In genomic region chr19:34831714-34832113, GRCh38 we compare ENCODE assay signal across 28 cellular contexts.
"Had no signal": no experiment of that assay in that cellular context is flagged by ENCODE, and none has a peak within 500 bp of the region (broad histone marks: within the 10 kb centered on the region; RNA-seq: fewer than 3 reads in every experiment).

No MANE protein-coding gene starts in this region.

- DNase-seq: stimulated activated CD4-positive, alpha-beta T cell treated with anti-CD3 and anti-CD28 coated beads, Interleukin-2, amount 100 ng/mL, for 48 hours; stimulated activated CD4-positive, alpha-beta T cell treated with anti-CD3 and anti-CD28 coated beads, Interleukin-4, amount 100 ng/mL, for 1 hour; stimulated activated CD4-positive, alpha-beta T cell treated with anti-CD3 and anti-CD28 coated beads, Interleukin-4, amount 100 ng/mL, for 24 hours; stimulated activated CD4-positive, alpha-beta T cell treated with anti-CD3 and anti-CD28 coated beads, Interleukin-4, amount 100 ng/mL, for 4 hours; stimulated activated CD8-positive, alpha-beta memory T cell treated with anti-CD3 and anti-CD28 coated beads, Interleukin-4, amount 100 ng/mL, for 48 hours; stimulated activated naive B cell treated with anti-CD40 and anti-IgM and Interleukin-4, amounts not matched to agents 10 μg/mL and 1 μg/mL and 100 μg/mL, for 72 hours; stimulated activated naive CD4-positive, alpha-beta T cell; stimulated activated naive CD4-positive, alpha-beta T cell treated with Interleukin-2 at 50 U/mL for 16 hours; stimulated activated naive CD8-positive, alpha-beta T cell treated with anti-CD3 and anti-CD28 coated beads, Interleukin-15, amount 100 ng/mL, for 72 hours; stimulated activated naive CD8-positive, alpha-beta T cell treated with anti-CD3 and anti-CD28 coated beads, Interleukin-15, Interleukin-2, amounts not matched to agents 100 U/mL and 50 U/mL, for 24 hours; stomach; substantia nigra; testis; thyroid gland; tibial artery; transverse colon; trophoblast cell; upper lobe of right lung; uterus had no signal

- H3K36me3 Mint-ChIP-seq: stimulated activated effector memory CD8-positive, alpha-beta T cell treated with anti-CD3 and anti-CD28 coated beads, Interleukin-12 subunit alpha, Interleukin-12 subunit beta, amount 100 ng/mL, for 72 hours; stimulated activated memory B cell treated with anti-CD40 and anti-IgM and Interleukin-4, amounts not matched to agents 10 μg/mL and 1 μg/mL and 100 μg/mL, for 72 hours; stimulated activated naive B cell treated with anti-CD40 and anti-IgM and Interleukin-4, amounts not matched to agents 10 μg/mL and 1 μg/mL and 100 μg/mL, for 72 hours; type B pancreatic cell had no signal

- H3K4me1 ChIP-seq: stomach, suprapubic skin, testis, thyroid gland, tibial artery, tibial nerve, transverse colon, upper lobe of left lung, upper lobe of right lung, uterus, vagina had no signal

- H3K9me3 Mint-ChIP-seq: stimulated activated effector memory CD8-positive, alpha-beta T cell treated with anti-CD3 and anti-CD28 coated beads, Interleukin-12 subunit alpha, Interleukin-12 subunit beta, amount 100 ng/mL, for 72 hours; stimulated activated memory B cell treated with anti-CD40 and anti-IgM and Interleukin-4, amounts not matched to agents 10 μg/mL and 1 μg/mL and 100 μg/mL, for 72 hours; stimulated activated naive B cell treated with anti-CD40 and anti-IgM and Interleukin-4, amounts not matched to agents 10 μg/mL and 1 μg/mL and 100 μg/mL, for 72 hours; stimulated activated naive CD8-positive, alpha-beta T cell treated with anti-CD3 and anti-CD28 coated beads, Interleukin-15, amount 100 ng/mL, for 72 hours; stimulated activated naive CD8-positive, alpha-beta T cell treated with anti-CD3 and anti-CD28 coated beads, Interleukin-15, Interleukin-2, amounts not matched to agents 100 ng/mL and 50 ng/mL, for 24 hours; type B pancreatic cell had no signal

- H3K27ac Mint-ChIP-seq: stimulated activated effector memory CD8-positive, alpha-beta T cell treated with anti-CD3 and anti-CD28 coated beads, Interleukin-12 subunit alpha, Interleukin-12 subunit beta, amount 100 ng/mL, for 72 hours; stimulated activated memory B cell treated with anti-CD40 and anti-IgM and Interleukin-4, amounts not matched to agents 10 μg/mL and 1 μg/mL and 100 μg/mL, for 72 hours; stimulated activated naive B cell treated with anti-CD40 and anti-IgM and Interleukin-4, amounts not matched to agents 10 μg/mL and 1 μg/mL and 100 μg/mL, for 72 hours; stimulated activated naive CD8-positive, alpha-beta T cell treated with anti-CD3 and anti-CD28 coated beads, Interleukin-15, amount 100 ng/mL, for 72 hours; stimulated activated naive CD8-positive, alpha-beta T cell treated with anti-CD3 and anti-CD28 coated beads, Interleukin-15, Interleukin-2, amounts not matched to agents 100 ng/mL and 50 ng/mL, for 24 hours; type B pancreatic cell had no signal

- H3K4me3 Mint-ChIP-seq: stimulated activated effector memory CD8-positive, alpha-beta T cell treated with anti-CD3 and anti-CD28 coated beads, Interleukin-12 subunit alpha, Interleukin-12 subunit beta, amount 100 ng/mL, for 72 hours; stimulated activated memory B cell treated with anti-CD40 and anti-IgM and Interleukin-4, amounts not matched to agents 10 μg/mL and 1 μg/mL and 100 μg/mL, for 72 hours; stimulated activated naive B cell treated with anti-CD40 and anti-IgM and Interleukin-4, amounts not matched to agents 10 μg/mL and 1 μg/mL and 100 μg/mL, for 72 hours; stimulated activated naive CD8-positive, alpha-beta T cell treated with anti-CD3 and anti-CD28 coated beads, Interleukin-15, amount 100 ng/mL, for 72 hours; stimulated activated naive CD8-positive, alpha-beta T cell treated with anti-CD3 and anti-CD28 coated beads, Interleukin-15, Interleukin-2, amounts not matched to agents 100 ng/mL and 50 ng/mL, for 24 hours; type B pancreatic cell had no signal

- H3K27ac ChIP-seq: stomach, suprapubic skin, testis, thoracic aorta, thyroid gland, tibial artery, tibial nerve, transverse colon, upper lobe of left lung, upper lobe of right lung, uterus, vagina had no signal

- H3K9me3 ChIP-seq: stomach, suprapubic skin, testis, thoracic aorta, thyroid gland, tibial artery, tibial nerve, transverse colon, upper lobe of left lung, upper lobe of right lung, uterus, vagina had no signal

- H3K4me1 Mint-ChIP-seq: stimulated activated effector memory CD8-positive, alpha-beta T cell treated with anti-CD3 and anti-CD28 coated beads, Interleukin-12 subunit alpha, Interleukin-12 subunit beta, amount 100 ng/mL, for 72 hours; stimulated activated memory B cell treated with anti-CD40 and anti-IgM and Interleukin-4, amounts not matched to agents 10 μg/mL and 1 μg/mL and 100 μg/mL, for 72 hours; stimulated activated naive B cell treated with anti-CD40 and anti-IgM and Interleukin-4, amounts not matched to agents 10 μg/mL and 1 μg/mL and 100 μg/mL, for 72 hours; stimulated activated naive CD8-positive, alpha-beta T cell treated with anti-CD3 and anti-CD28 coated beads, Interleukin-15, amount 100 ng/mL, for 72 hours had no signal

- H3K27me3 ChIP-seq: stomach, suprapubic skin, testis, thyroid gland, tibial artery, tibial nerve, transverse colon, upper lobe of left lung, upper lobe of right lung, uterus, vagina had no signal

- H3K4me3 ChIP-seq: stomach, suprapubic skin, thoracic aorta, thyroid gland, tibial artery, tibial nerve, transverse colon, upper lobe of left lung, upper lobe of right lung, uterus, vagina had no signal

- H3K27me3 Mint-ChIP-seq: stimulated activated naive CD8-positive, alpha-beta T cell treated with anti-CD3 and anti-CD28 coated beads, Interleukin-15, amount 100 ng/mL, for 72 hours; stimulated activated naive CD8-positive, alpha-beta T cell treated with anti-CD3 and anti-CD28 coated beads, Interleukin-15, Interleukin-2, amounts not matched to agents 100 ng/mL and 50 ng/mL, for 24 hours had no signal

- ATAC-seq: stimulated activated effector memory CD8-positive, alpha-beta T cell treated with anti-CD3 and anti-CD28 coated beads, Interleukin-12 subunit alpha, Interleukin-12 subunit beta, amount 100 ng/mL, for 72 hours; stimulated activated memory B cell treated with anti-CD40 and anti-IgM and Interleukin-4, amounts not matched to agents 10 μg/mL and 1 μg/mL and 100 μg/mL, for 72 hours; stimulated activated naive B cell treated with anti-CD40 and anti-IgM and Interleukin-4, amounts not matched to agents 10 μg/mL and 1 μg/mL and 100 μg/mL, for 72 hours; stimulated activated naive CD8-positive, alpha-beta T cell treated with anti-CD3 and anti-CD28 coated beads, Interleukin-15, amount 100 ng/mL, for 72 hours; stimulated activated naive CD8-positive, alpha-beta T cell treated with anti-CD3 and anti-CD28 coated beads, Interleukin-15, Interleukin-2, amounts not matched to agents 100 U/mL and 50 U/mL, for 24 hours; upper lobe of right lung had no signal

- H3K36me3 ChIP-seq: stomach, suprapubic skin, thoracic aorta, thyroid gland, tibial artery, tibial nerve, transverse colon, upper lobe of left lung, upper lobe of right lung, uterus, vagina had no signal
